1 cellular context compared by ENCODE assay signal in genomic region chr1:179882253-179883039, GRCh38.
TF ChIP-seq lines count a peak whose summit lies in the region.

A gene with protein sequence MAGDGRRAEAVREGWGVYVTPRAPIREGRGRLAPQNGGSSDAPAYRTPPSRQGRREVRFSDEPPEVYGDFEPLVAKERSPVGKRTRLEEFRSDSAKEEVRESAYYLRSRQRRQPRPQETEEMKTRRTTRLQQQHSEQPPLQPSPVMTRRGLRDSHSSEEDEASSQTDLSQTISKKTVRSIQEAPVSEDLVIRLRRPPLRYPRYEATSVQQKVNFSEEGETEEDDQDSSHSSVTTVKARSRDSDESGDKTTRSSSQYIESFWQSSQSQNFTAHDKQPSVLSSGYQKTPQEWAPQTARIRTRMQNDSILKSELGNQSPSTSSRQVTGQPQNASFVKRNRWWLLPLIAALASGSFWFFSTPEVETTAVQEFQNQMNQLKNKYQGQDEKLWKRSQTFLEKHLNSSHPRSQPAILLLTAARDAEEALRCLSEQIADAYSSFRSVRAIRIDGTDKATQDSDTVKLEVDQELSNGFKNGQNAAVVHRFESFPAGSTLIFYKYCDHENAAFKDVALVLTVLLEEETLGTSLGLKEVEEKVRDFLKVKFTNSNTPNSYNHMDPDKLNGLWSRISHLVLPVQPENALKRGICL (plus strand): TSS chr1:179882285. CDS start chr1:179882503, 218 bp downstream.

TF ChIP-seq in HCT116, 20 proteins besides CTCF, POLR2A, EP300 and RAD21 (continued from another document):
- TF ChIP-seq, protein P1, sequence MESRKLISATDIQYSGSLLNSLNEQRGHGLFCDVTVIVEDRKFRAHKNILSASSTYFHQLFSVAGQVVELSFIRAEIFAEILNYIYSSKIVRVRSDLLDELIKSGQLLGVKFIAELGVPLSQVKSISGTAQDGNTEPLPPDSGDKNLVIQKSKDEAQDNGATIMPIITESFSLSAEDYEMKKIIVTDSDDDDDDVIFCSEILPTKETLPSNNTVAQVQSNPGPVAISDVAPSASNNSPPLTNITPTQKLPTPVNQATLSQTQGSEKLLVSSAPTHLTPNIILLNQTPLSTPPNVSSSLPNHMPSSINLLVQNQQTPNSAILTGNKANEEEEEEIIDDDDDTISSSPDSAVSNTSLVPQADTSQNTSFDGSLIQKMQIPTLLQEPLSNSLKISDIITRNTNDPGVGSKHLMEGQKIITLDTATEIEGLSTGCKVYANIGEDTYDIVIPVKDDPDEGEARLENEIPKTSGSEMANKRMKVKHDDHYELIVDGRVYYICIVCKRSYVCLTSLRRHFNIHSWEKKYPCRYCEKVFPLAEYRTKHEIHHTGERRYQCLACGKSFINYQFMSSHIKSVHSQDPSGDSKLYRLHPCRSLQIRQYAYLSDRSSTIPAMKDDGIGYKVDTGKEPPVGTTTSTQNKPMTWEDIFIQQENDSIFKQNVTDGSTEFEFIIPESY (IDR thresholded peaks at IDR 0.05; ENCODE audit: extremely low read depth, insufficient replicate concordance, low read length), result peak; percentile 85
- TF ChIP-seq JUND (IDR thresholded peaks at IDR 0.05), result no peak; the same call in 1 of the 2 replicates
- peak; percentile 73 for TF ChIP-seq POLR2AphosphoS5 (IDR thresholded peaks at IDR 0.05; ENCODE audit: low read depth, low read length)
- TF ChIP-seq YY1 (IDR thresholded peaks at IDR 0.05; ENCODE audit: extremely low read depth, insufficient replicate concordance, low read depth, low read length), result peak; percentile 97
- TF ChIP-seq SRF (IDR thresholded peaks at IDR 0.05; ENCODE audit: low read depth), result peak; percentile 81; the same call in 1 of the 2 replicates
- TF ChIP-seq CEBPB (IDR thresholded peaks at IDR 0.05; ENCODE audit: low read depth), result no peak
